Comparison of ENCODE assay signal across 13 cellular contexts in the genomic region with DNA sequence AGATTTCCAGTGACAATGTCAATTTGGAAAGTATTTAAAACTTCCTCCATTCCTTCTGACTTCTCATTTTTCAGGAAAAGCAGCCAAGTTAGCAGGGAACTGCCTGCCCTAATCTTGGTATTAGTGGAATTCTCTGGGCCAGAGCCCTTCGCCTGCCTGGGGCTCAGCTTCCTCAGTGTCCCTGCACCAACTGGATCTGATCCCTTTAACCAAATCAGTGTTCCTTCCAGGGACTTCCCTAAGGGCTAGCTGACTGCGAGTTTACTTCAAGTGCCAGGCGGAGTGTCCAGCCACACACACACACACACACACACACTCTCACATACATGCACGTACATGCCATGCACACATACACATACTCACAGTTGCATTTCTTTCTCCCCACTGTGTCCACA. TPM values are rescaled to one million over a fixed set of nuclear protein-coding genes. Genes with fewer than 3 reads are reported as not detected.
DNase-seq lines count a peak whose midpoint lies in the region; ATAC-seq and TF ChIP-seq lines count a peak whose summit lies in the region.
"Had no signal": no experiment of that assay in that cellular context is flagged by ENCODE, and none has a peak within 500 bp of the region (broad histone marks: within the 10 kb centered on the region; RNA-seq: fewer than 3 reads in every experiment).

No MANE protein-coding gene starts in this region.

- no peak for TF ChIP-seq POLR2A in body of pancreas (IDR thresholded peaks at IDR 0.05)

- H3K9me3 ChIP-seq in body of pancreas (no peaks in the 10 kb centered on the region), hepatocyte (ENCODE audit: low read depth) (peaks cover 7% of the 10 kb centered on the region), trophoblast cell (ENCODE audit: insufficient read depth, low read depth, low read length) (peaks cover 2% of the 10 kb centered on the region)

- WGBS in body of pancreas, 2 donors = 21 to 34% methylated on average over 4 of the region's 4 CpGs
- 48% methylated on average over 4 of the region's 4 CpGs for WGBS in hepatocyte (ENCODE audit: low lambda C conversion rate, missing lambda C conversion rate)
- WGBS in trophoblast cell (ENCODE audit: extremely low coverage, insufficient coverage, insufficient read length) = no CpG with 5 or more reads among the region's 4 CpGs

- DNase-seq in AG10803 (ENCODE audit: low read depth) (peak; percentile 60), body of pancreas (no peak), hepatocyte (ENCODE audit: low spot score) (no peak), trophoblast cell (peak; percentile 65 to 73), iPS-NIHi7 (ENCODE audit: extremely low spot score) (no peak)
- DNase-seq: ACHN; activated naive CD4-positive, alpha-beta T cell treated with Interleukin-2 at 50 U/mL for 16 hours; dermis blood vessel endothelial cell; midbrain; NCI-H1092 had no signal

- peak overlapping the region; percentile 42 for H2AK5ac ChIP-seq in trophoblast cell (ENCODE audit: low read length)

- H3K27me3 ChIP-seq in body of pancreas = no peaks in the 10 kb centered on the region
- no peaks in the 10 kb centered on the region for H3K27me3 ChIP-seq in hepatocyte
- H3K27me3 ChIP-seq in trophoblast cell (ENCODE audit: insufficient read depth, low read length) = no peaks in the 10 kb centered on the region

- peak overlapping the region; percentile 27 for H4K12ac ChIP-seq in trophoblast cell (ENCODE audit: low read depth, low read length)

- TF ChIP-seq CTCF in AG10803 (conservative IDR thresholded peaks at IDR 0.05; ENCODE audit: low read length) (no peak), body of pancreas (IDR thresholded peaks at IDR 0.05) (no peak), hepatocyte (IDR thresholded peaks at IDR 0.05; ENCODE audit: poor library complexity) (no peak)

- intact Hi-C loops in body of pancreas (cut with DNase I) = no loop called here

- H3K9ac ChIP-seq in trophoblast cell (ENCODE audit: low read length) = no peak overlapping the region

- H3K9me2 ChIP-seq in hepatocyte (replicated peaks; ENCODE audit: insufficient read depth) = no peaks in the 10 kb centered on the region

- H3K4me2 ChIP-seq in hepatocyte (peak overlapping the region; percentile 23), trophoblast cell (ENCODE audit: low read length) (peak overlapping the region; percentile 6)

- H3K36me3 ChIP-seq in body of pancreas (replicated peaks in 1 of 2; ENCODE audit: insufficient read depth in 1 of 2, low read depth in 2 of 2) (no peaks in the 10 kb centered on the region), hepatocyte (replicated peaks; ENCODE audit: insufficient read depth, low read depth) (no peaks in the 10 kb centered on the region), trophoblast cell (ENCODE audit: control insufficient read depth in 1 of 2, insufficient read depth in 2 of 2, low read length in 2 of 2) (peaks cover 4 to 8% of the 10 kb centered on the region in 2 experiments)

- H4K20me1 ChIP-seq in hepatocyte (ENCODE audit: insufficient read depth, poor library complexity, severe bottlenecking) = no peaks in the 10 kb centered on the region

- H4K91ac ChIP-seq in trophoblast cell (ENCODE audit: low read depth, low read length) = peak overlapping the region; percentile 70

- peak overlapping the region; percentile 65 for H3K4ac ChIP-seq in trophoblast cell (ENCODE audit: low read depth, low read length)

- peak overlapping the region; percentile 70 for H2BK5ac ChIP-seq in trophoblast cell (ENCODE audit: low read depth, low read length, poor library complexity)

- H3K79me2 ChIP-seq in hepatocyte (peaks cover 77% of the 10 kb centered on the region), trophoblast cell (ENCODE audit: control insufficient read depth, insufficient read depth, low read length, poor library complexity) (peaks cover 9% of the 10 kb centered on the region)

- peaks cover 87% of the 10 kb centered on the region for H3K4me1 ChIP-seq in body of pancreas
- peaks cover 22% of the 10 kb centered on the region for H3K4me1 ChIP-seq in hepatocyte (ENCODE audit: insufficient read depth)
- peaks cover 27 to 29% of the 10 kb centered on the region in 2 experiments for H3K4me1 ChIP-seq in trophoblast cell (ENCODE audit: control insufficient read depth in 1 of 2, insufficient read depth in 2 of 2, low read length in 2 of 2)

- H3K4me3 ChIP-seq in AG10803 (ENCODE audit: low read length) (no peak overlapping the region), body of pancreas (no peak overlapping the region), hepatocyte (no peak overlapping the region), trophoblast cell (ENCODE audit: low read depth, low read length) (no peak overlapping the region)

- ATAC-seq in body of pancreas = peak; percentile 39
- ATAC-seq in HG03520 (IDR thresholded peaks at IDR 0.05; ENCODE audit: unreplicated experiment) = no peak
- ATAC-seq in HG02973 (IDR thresholded peaks at IDR 0.05; ENCODE audit: unreplicated experiment) = no peak
- no peak for ATAC-seq in HG02759 (IDR thresholded peaks at IDR 0.05; ENCODE audit: unreplicated experiment)

- peak overlapping the region; percentile 99 for H2BK12ac ChIP-seq in trophoblast cell (ENCODE audit: low read length)

- H3K14ac ChIP-seq in trophoblast cell (ENCODE audit: low read length) = peak overlapping the region; percentile 73

- no peak overlapping the region for H2AFZ ChIP-seq in hepatocyte
- no peak overlapping the region for H2AFZ ChIP-seq in trophoblast cell (ENCODE audit: insufficient read depth, low read length, poor library complexity)

- H3K23ac ChIP-seq in trophoblast cell (ENCODE audit: low read length) = no peak overlapping the region

- H3K27ac ChIP-seq in body of pancreas = peak overlapping the region; percentile 68 to 85 (median 76)
- peak overlapping the region; percentile 50 for H3K27ac ChIP-seq in hepatocyte
- peak overlapping the region; percentile 94 for H3K27ac ChIP-seq in trophoblast cell (ENCODE audit: low read depth, low read length)

- peak overlapping the region; percentile 79 for H4K8ac ChIP-seq in trophoblast cell (ENCODE audit: low read depth, low read length)

- peak overlapping the region; percentile 90 for H3K18ac ChIP-seq in trophoblast cell (ENCODE audit: low read length)

- H3K79me1 ChIP-seq in trophoblast cell (ENCODE audit: low read length) = peaks cover 18% of the 10 kb centered on the region

- H2BK120ac ChIP-seq in trophoblast cell (ENCODE audit: insufficient read depth, low read length, poor library complexity) = peak overlapping the region; percentile 68

RNA-seq across cellular contexts. Expression of a gene that starts 20.0 kb away (rescaled TPM):
- total RNA-seq in body of pancreas (10 to 100 TPM; 23.1 to 35.5 TPM), hepatocyte (34.8 and 37.4 TPM in 2 replicates)
- 19.6 and 28.3 TPM in 2 replicates for polyA plus RNA-seq in hepatocyte
- 29.9 and 30.6 TPM in 2 replicates for polyA plus RNA-seq in trophoblast cell (2013)

Comparison
In these comparisons a context has a peak if more than half of its experiments do, and no peak if none do; other contexts are left out.
1. DNase-seq: peak in AG10803 (single experiment) and trophoblast cell (2 of 2); none in body of pancreas (0 of 4), hepatocyte (single experiment) and iPS-NIHi7 (single experiment).
2. Peak in every context shown above with its lines, with median percentiles within 50 percentile points of each other: H3K27ac ChIP-seq.